In the genomic region with DNA sequence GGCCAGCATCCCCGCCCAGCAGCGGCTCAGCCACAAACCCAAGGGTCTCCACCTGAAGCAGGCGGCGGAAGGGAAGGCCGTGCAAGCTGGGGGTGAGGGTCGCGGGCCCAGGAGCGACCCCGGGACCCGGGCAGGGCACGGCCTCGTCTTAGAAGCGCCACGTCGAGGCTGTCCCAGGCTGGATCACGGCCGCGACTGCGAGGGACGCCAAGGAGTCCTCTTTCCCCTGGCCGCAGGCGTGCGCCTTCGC, we compare ENCODE assay signal across 2 cellular contexts.
A peak's percentile ranks its signal among the peaks of the same experiment; 100 is the strongest.
TF ChIP-seq lines count a peak whose summit lies in the region.

No MANE protein-coding gene starts in this region.

TF ChIP-seq in GM12878, 131 proteins besides CTCF, POLR2A, EP300 and RAD21:
- no peak for TF ChIP-seq ZNF274 (IDR thresholded peaks at IDR 0.05; ENCODE audit: insufficient read depth, insufficient read length)
- peak; percentile 25; the same call in 1 of the 2 replicates for TF ChIP-seq LARP7 (IDR thresholded peaks at IDR 0.05)
- peak; percentile 24; the same call in 1 of the 2 replicates for TF ChIP-seq RUNX3 (IDR thresholded peaks at IDR 0.05; ENCODE audit: low read length)
- TF ChIP-seq CHD2 (IDR thresholded peaks at IDR 0.05; ENCODE audit: borderline replicate concordance, low read depth, low read length), result no peak
- TF ChIP-seq SMC3 (IDR thresholded peaks at IDR 0.05; ENCODE audit: borderline replicate concordance, low read length), result 0 out of 2 replicates have a peak, but pooled peaks have one; percentile 0
- no peak for TF ChIP-seq KAT2A (conservative IDR thresholded peaks at IDR 0.05; ENCODE audit: control insufficient read depth, low read depth, low read length)
- TF ChIP-seq, protein P1, sequence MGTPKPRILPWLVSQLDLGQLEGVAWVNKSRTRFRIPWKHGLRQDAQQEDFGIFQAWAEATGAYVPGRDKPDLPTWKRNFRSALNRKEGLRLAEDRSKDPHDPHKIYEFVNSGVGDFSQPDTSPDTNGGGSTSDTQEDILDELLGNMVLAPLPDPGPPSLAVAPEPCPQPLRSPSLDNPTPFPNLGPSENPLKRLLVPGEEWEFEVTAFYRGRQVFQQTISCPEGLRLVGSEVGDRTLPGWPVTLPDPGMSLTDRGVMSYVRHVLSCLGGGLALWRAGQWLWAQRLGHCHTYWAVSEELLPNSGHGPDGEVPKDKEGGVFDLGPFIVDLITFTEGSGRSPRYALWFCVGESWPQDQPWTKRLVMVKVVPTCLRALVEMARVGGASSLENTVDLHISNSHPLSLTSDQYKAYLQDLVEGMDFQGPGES (IDR thresholded peaks at IDR 0.05), result no peak
- 0 out of 2 replicates have a peak, but pooled peaks have one; percentile 28 for TF ChIP-seq EED (IDR thresholded peaks at IDR 0.05; ENCODE audit: low read depth)
- TF ChIP-seq GATAD2B (conservative IDR thresholded peaks at IDR 0.05; ENCODE audit: low read depth), result peak; percentile 80
- no peak for TF ChIP-seq ETV6 (conservative IDR thresholded peaks at IDR 0.05 in 1 of 2, IDR thresholded peaks at IDR 0.05 in 1 of 2; ENCODE audit: borderline replicate concordance in 1 of 2, low read depth in 1 of 2)
- peak; percentile 28; the same call in 1 of the 2 replicates for TF ChIP-seq DPF2 (IDR thresholded peaks at IDR 0.05)
- peak; percentile 88 for TF ChIP-seq IKZF1 (conservative IDR thresholded peaks at IDR 0.05)
- no peak for TF ChIP-seq MYC (IDR thresholded peaks at IDR 0.05; ENCODE audit: insufficient read depth, insufficient read length, insufficient replicate concordance, low read length, severe bottlenecking)
- TF ChIP-seq, protein P2, sequence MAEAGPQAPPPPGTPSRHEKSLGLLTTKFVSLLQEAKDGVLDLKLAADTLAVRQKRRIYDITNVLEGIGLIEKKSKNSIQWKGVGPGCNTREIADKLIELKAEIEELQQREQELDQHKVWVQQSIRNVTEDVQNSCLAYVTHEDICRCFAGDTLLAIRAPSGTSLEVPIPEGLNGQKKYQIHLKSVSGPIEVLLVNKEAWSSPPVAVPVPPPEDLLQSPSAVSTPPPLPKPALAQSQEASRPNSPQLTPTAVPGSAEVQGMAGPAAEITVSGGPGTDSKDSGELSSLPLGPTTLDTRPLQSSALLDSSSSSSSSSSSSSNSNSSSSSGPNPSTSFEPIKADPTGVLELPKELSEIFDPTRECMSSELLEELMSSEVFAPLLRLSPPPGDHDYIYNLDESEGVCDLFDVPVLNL (IDR thresholded peaks at IDR 0.05; ENCODE audit: low read depth, low read length), result no peak
- 0 out of 2 replicates have a peak, but pooled peaks have one; percentile 9 for TF ChIP-seq MXI1 (IDR thresholded peaks at IDR 0.05; ENCODE audit: low read depth, low read length)
- TF ChIP-seq, protein P3, sequence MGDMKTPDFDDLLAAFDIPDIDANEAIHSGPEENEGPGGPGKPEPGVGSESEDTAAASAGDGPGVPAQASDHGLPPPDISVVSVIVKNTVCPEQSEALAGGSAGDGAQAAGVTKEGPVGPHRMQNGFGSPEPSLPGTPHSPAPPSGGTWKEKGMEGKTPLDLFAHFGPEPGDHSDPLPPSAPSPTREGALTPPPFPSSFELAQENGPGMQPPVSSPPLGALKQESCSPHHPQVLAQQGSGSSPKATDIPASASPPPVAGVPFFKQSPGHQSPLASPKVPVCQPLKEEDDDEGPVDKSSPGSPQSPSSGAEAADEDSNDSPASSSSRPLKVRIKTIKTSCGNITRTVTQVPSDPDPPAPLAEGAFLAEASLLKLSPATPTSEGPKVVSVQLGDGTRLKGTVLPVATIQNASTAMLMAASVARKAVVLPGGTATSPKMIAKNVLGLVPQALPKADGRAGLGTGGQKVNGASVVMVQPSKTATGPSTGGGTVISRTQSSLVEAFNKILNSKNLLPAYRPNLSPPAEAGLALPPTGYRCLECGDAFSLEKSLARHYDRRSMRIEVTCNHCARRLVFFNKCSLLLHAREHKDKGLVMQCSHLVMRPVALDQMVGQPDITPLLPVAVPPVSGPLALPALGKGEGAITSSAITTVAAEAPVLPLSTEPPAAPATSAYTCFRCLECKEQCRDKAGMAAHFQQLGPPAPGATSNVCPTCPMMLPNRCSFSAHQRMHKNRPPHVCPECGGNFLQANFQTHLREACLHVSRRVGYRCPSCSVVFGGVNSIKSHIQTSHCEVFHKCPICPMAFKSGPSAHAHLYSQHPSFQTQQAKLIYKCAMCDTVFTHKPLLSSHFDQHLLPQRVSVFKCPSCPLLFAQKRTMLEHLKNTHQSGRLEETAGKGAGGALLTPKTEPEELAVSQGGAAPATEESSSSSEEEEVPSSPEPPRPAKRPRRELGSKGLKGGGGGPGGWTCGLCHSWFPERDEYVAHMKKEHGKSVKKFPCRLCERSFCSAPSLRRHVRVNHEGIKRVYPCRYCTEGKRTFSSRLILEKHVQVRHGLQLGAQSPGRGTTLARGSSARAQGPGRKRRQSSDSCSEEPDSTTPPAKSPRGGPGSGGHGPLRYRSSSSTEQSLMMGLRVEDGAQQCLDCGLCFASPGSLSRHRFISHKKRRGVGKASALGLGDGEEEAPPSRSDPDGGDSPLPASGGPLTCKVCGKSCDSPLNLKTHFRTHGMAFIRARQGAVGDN (IDR thresholded peaks at IDR 0.05), result 0 out of 2 replicates have a peak, but pooled peaks have one; percentile 15
- TF ChIP-seq, protein P4, sequence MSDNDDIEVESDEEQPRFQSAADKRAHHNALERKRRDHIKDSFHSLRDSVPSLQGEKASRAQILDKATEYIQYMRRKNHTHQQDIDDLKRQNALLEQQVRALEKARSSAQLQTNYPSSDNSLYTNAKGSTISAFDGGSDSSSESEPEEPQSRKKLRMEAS (IDR thresholded peaks at IDR 0.05; ENCODE audit: low read depth, low read length), result peak; percentile 13; the same call in 1 of the 2 replicates
- no peak for TF ChIP-seq CREM (IDR thresholded peaks at IDR 0.05; ENCODE audit: low read depth)
- 0 out of 2 replicates have a peak, but pooled peaks have one; percentile 20 for TF ChIP-seq NBN (IDR thresholded peaks at IDR 0.05)
- TF ChIP-seq, protein P5, sequence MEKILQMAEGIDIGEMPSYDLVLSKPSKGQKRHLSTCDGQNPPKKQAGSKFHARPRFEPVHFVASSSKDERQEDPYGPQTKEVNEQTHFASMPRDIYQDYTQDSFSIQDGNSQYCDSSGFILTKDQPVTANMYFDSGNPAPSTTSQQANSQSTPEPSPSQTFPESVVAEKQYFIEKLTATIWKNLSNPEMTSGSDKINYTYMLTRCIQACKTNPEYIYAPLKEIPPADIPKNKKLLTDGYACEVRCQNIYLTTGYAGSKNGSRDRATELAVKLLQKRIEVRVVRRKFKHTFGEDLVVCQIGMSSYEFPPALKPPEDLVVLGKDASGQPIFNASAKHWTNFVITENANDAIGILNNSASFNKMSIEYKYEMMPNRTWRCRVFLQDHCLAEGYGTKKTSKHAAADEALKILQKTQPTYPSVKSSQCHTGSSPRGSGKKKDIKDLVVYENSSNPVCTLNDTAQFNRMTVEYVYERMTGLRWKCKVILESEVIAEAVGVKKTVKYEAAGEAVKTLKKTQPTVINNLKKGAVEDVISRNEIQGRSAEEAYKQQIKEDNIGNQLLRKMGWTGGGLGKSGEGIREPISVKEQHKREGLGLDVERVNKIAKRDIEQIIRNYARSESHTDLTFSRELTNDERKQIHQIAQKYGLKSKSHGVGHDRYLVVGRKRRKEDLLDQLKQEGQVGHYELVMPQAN (conservative IDR thresholded peaks at IDR 0.05), result peak; percentile 46

TF ChIP-seq in GM12891, 5 proteins besides CTCF, POLR2A, EP300 and RAD21:
- TF ChIP-seq TAF1 (IDR thresholded peaks at IDR 0.05; ENCODE audit: low read depth, low read length) (no peak), POU2F2 (IDR thresholded peaks at IDR 0.05; ENCODE audit: low read depth, low read length) (no peak), SPI1 (IDR thresholded peaks at IDR 0.05; ENCODE audit: low read depth, low read length) (no peak), POLR2AphosphoS5 (IDR thresholded peaks at IDR 0.05; ENCODE audit: low read depth, low read length) (no peak), PAX5 (IDR thresholded peaks at IDR 0.05; ENCODE audit: insufficient read depth, low read length, severe bottlenecking) (no peak)
